26 cellular contexts compared by ENCODE assay signal in genomic region chr12:69908208-69908607, GRCh38.
DNase-seq lines count a peak whose midpoint lies in the region; ATAC-seq, FAIRE-seq and TF ChIP-seq lines count a peak whose summit lies in the region.
"Had no signal": no experiment of that assay in that cellular context is flagged by ENCODE, and none has a peak within 500 bp of the region (broad histone marks: within the 10 kb centered on the region; RNA-seq: fewer than 3 reads in every experiment).

No MANE protein-coding gene starts in this region.

- DNase-seq in COLO829 (ENCODE audit: low spot score) (peak; percentile 18), amniotic epithelial cell (ENCODE audit: low read depth) (peak; percentile 11), foreskin keratinocyte (no peak), neuronal stem cell (ENCODE audit: low spot score) (no peak), urothelium cell line (ENCODE audit: low spot score) (no peak)
- DNase-seq in activated effector memory CD4-positive, alpha-beta T cell treated with anti-CD3 and anti-CD28 coated beads, Interleukin-2, amount 50 U/mL, for 16 hours = no peak
- DNase-seq: activated gamma-delta T cell; Calu3; HCEC 1CT; immature natural killer cell; NCI-H1092; NCI-H187 treated with DMSO at 0.1 percent for 48 hours; RPMI8226; stimulated activated CD4-positive, alpha-beta T cell treated with anti-CD3 and anti-CD28 coated beads, Interleukin-2, amount 100 ng/mL, for 48 hours; substantia nigra; T-helper 17 cell; upper lobe of left lung had no signal

- no peaks in the 10 kb centered on the region for H3K27me3 ChIP-seq in foreskin keratinocyte
- H3K27me3 ChIP-seq in neuronal stem cell (ENCODE audit: control insufficient read depth in 3 of 3, insufficient read depth in 3 of 3, low read depth in 1 of 3, low read length in 3 of 3) = no peaks in the 10 kb centered on the region
- H3K27me3 ChIP-seq: BLaER1, hepatocyte, upper lobe of left lung had no signal

- no peak overlapping the region for H2BK12ac ChIP-seq in neuronal stem cell (ENCODE audit: low read length)

- H3K4me1 ChIP-seq in foreskin keratinocyte (no peaks in the 10 kb centered on the region), neuronal stem cell (ENCODE audit: control insufficient read depth in 2 of 2, insufficient read depth in 1 of 2, low read depth in 1 of 2, low read length in 2 of 2) (peaks cover 2 to 11% of the 10 kb centered on the region in 2 donors)
- H3K4me1 ChIP-seq: prostate gland had no signal

- H3K9me3 ChIP-seq in neuronal stem cell (replicated peaks in 1 of 2; ENCODE audit: control insufficient read depth in 2 of 2, insufficient read depth in 1 of 2, low read depth in 1 of 2, low read length in 2 of 2) = no peaks in the 10 kb centered on the region
- H3K9me3 ChIP-seq: BLaER1, prostate gland, upper lobe of left lung had no signal

- H3K4me3 ChIP-seq in neuronal stem cell (ENCODE audit: low read length in 2 of 2) = no peak overlapping the region
- H3K4me3 ChIP-seq: BLaER1, coronary artery, hepatocyte, prostate gland, SK-N-MC, smooth muscle cell, upper lobe of left lung had no signal

- no peaks in the 10 kb centered on the region for H3K36me3 ChIP-seq in neuronal stem cell (replicated peaks in 1 of 2; ENCODE audit: control insufficient read depth in 2 of 2, insufficient read depth in 2 of 2, low read length in 2 of 2)
- H3K36me3 ChIP-seq: BLaER1, prostate gland, upper lobe of left lung had no signal

- H4K91ac ChIP-seq in neuronal stem cell (ENCODE audit: low read depth, low read length, poor library complexity) = no peak overlapping the region

- no peak overlapping the region for H4K8ac ChIP-seq in neuronal stem cell (ENCODE audit: low read depth, low read length)

- H2AK5ac ChIP-seq in neuronal stem cell (ENCODE audit: low read depth, low read length) = no peak overlapping the region

- no peak overlapping the region for H2BK15ac ChIP-seq in neuronal stem cell (ENCODE audit: low read length)

- ATAC-seq in foreskin keratinocyte (peak; percentile 32), HG03565 (IDR thresholded peaks at IDR 0.05; ENCODE audit: unreplicated experiment) (no peak)
- ATAC-seq: left lobe of liver, T-helper 17 cell had no signal

- H2BK5ac ChIP-seq in neuronal stem cell (ENCODE audit: low read length) = no peak overlapping the region

- no peak for TF ChIP-seq CTCF in foreskin keratinocyte (conservative IDR thresholded peaks at IDR 0.05)

- no peak overlapping the region for H3K23ac ChIP-seq in neuronal stem cell (ENCODE audit: low read depth, low read length, poor library complexity)

- no peak overlapping the region for H3K4ac ChIP-seq in neuronal stem cell (ENCODE audit: low read length)

- H3K4me2 ChIP-seq in neuronal stem cell (ENCODE audit: insufficient read depth, low read length, poor library complexity, severe bottlenecking) = no peak overlapping the region
- H3K4me2 ChIP-seq: BLaER1, hepatocyte, smooth muscle cell had no signal

- no peak overlapping the region for H3K14ac ChIP-seq in neuronal stem cell (ENCODE audit: low read length)

- H3K18ac ChIP-seq in neuronal stem cell (ENCODE audit: low read length) = no peak overlapping the region

- H2AFZ ChIP-seq in neuronal stem cell (ENCODE audit: low read length) = peak overlapping the region; percentile 49
- H2AFZ ChIP-seq: hepatocyte had no signal

- WGBS in neuronal stem cell (ENCODE audit: extremely low coverage in 2 of 2, insufficient read length in 2 of 2, insufficient replicate concordance in 1 of 2), 2 donors = no CpG with 5 or more reads among the region's 3 CpGs

- no peaks in the 10 kb centered on the region for H3K79me1 ChIP-seq in neuronal stem cell (ENCODE audit: low read depth, low read length)

- H3K27ac ChIP-seq in foreskin keratinocyte (no peak overlapping the region), neuronal stem cell (replicated peaks; ENCODE audit: low read length) (no peak overlapping the region)
- H3K27ac ChIP-seq: BLaER1, coronary artery, hepatocyte, HL-60, prostate gland, SK-N-MC had no signal

- H3K9ac ChIP-seq in neuronal stem cell (ENCODE audit: low read depth, low read length, poor library complexity) = no peak overlapping the region
- H3K9ac ChIP-seq: BLaER1 had no signal

- H2BK120ac ChIP-seq in neuronal stem cell (ENCODE audit: low read depth, low read length) = no peak overlapping the region

- no peak for FAIRE-seq in urothelium cell line (lab: Jason Lieb, UNC)

Comparison
In these comparisons a context has a peak if more than half of its experiments do, and no peak if none do; other contexts are left out.
1. DNase-seq: peak in COLO829 (single experiment) and amniotic epithelial cell (single experiment); none in foreskin keratinocyte (0 of 2), neuronal stem cell (single experiment), activated effector memory CD4-positive, alpha-beta T cell treated with anti-CD3 and anti-CD28 coated beads, Interleukin-2, amount 50 U/mL, for 16 hours (single experiment) and urothelium cell line (single experiment).